In the genomic region with DNA sequence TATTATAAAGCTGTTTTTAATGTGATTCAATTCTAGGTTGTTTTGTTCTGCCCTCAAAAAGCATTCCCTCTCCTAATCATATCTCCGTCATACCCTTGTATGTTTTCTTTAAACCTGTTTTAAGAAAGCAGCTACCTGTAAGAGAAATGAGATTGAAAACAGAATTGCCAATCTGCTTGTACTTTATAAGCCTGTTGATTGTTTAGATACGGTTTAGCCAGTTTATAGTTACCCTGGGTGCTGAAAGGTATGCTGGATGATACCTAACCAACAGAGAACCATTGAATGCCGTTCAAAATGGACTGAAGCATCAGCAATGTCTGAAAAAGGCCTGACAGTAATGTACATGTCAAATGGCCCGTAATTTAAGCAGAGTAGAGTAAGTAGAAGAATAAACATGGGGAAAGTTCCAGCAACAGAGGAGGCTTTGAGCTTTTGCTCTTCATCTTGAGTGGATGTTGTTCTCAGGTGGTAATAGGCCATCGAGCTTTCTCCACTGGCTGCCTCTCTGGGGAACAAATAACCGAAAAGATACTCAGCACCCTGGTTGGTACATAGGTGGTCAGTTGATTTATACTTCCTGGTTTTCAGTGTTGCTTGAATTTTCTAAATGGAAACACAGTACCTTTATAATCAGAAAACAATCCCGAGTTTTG, we compare ENCODE assay signal across 13 cellular contexts. TPM values are rescaled to one million over a fixed set of nuclear protein-coding genes. Genes with fewer than 3 reads are reported as not detected.
A peak's percentile ranks its signal among the peaks of the same experiment; 100 is the strongest.
DNase-seq lines count a peak whose midpoint lies in the region; ATAC-seq and TF ChIP-seq lines count a peak whose summit lies in the region.
"Had no signal": no experiment of that assay in that cellular context is flagged by ENCODE, and none has a peak within 500 bp of the region (broad histone marks: within the 10 kb centered on the region; RNA-seq: fewer than 3 reads in every experiment).

No MANE protein-coding gene starts in this region.

- peak overlapping the region; percentile 49 for H3K27ac Mint-ChIP-seq in activated naive CD4-positive, alpha-beta T cell treated with anti-CD3 and anti-CD28 coated beads, Interleukin-2, amount 50 U/mL, for 24 hours
- H3K27ac Mint-ChIP-seq in immature natural killer cell = peak overlapping the region in 5 of 6 donors; percentile 4 to 89 (median 73)

- H3K4me1 ChIP-seq in upper lobe of left lung (peaks cover 75 to 96% (median 88%) of the 10 kb centered on the region in 4 donors), OCI-LY7 (ENCODE audit: insufficient read depth, low read length, poor library complexity, severe bottlenecking) (peaks cover 48% of the 10 kb centered on the region)

- no peak for TF ChIP-seq CTCF in upper lobe of left lung (IDR thresholded peaks at IDR 0.05)
- no peak for TF ChIP-seq CTCF in OCI-LY7 (conservative IDR thresholded peaks at IDR 0.05; ENCODE audit: low read length)

- POLR2A ChIA-PET in OCI-LY7 (lab: Charles Lee) = interaction anchor here (0.5 to 1.5 kb wide), 3 partner anchors 9 to 332 kb away, joined by 3 to 6 read pairs (median 5); no protein-coding TSS in a partner anchor

- H3K27ac ChIP-seq in upper lobe of left lung (peak overlapping the region; percentile 74 to 84 (median 78)), OCI-LY7 (ENCODE audit: low read depth, low read length, poor library complexity, severe bottlenecking) (no peak overlapping the region)

- H3K27me3 Mint-ChIP-seq in activated naive CD4-positive, alpha-beta T cell treated with anti-CD3 and anti-CD28 coated beads, Interleukin-2, amount 50 U/mL, for 24 hours = no peaks in the 10 kb centered on the region
- peaks cover 0 to 5% (median 0%) of the 10 kb centered on the region in 3 donors for H3K27me3 Mint-ChIP-seq in immature natural killer cell (ENCODE audit: low read depth in 3 of 3)

- H2AFZ ChIP-seq in OCI-LY7 (ENCODE audit: low read length) = no peak overlapping the region

- peak overlapping the region; percentile 45 for H3K4me3 Mint-ChIP-seq in activated naive CD4-positive, alpha-beta T cell treated with anti-CD3 and anti-CD28 coated beads, Interleukin-2, amount 50 U/mL, for 24 hours
- H3K4me3 Mint-ChIP-seq in immature natural killer cell = peak overlapping the region in 2 of 5 donors; percentile 26 to 55

- no peaks in the 10 kb centered on the region for H3K9me3 ChIP-seq in upper lobe of left lung
- no peaks in the 10 kb centered on the region for H3K9me3 ChIP-seq in OCI-LY7 (ENCODE audit: low read length)

- H3K4me1 Mint-ChIP-seq in activated naive CD4-positive, alpha-beta T cell treated with anti-CD3 and anti-CD28 coated beads, Interleukin-2, amount 50 U/mL, for 24 hours = peaks cover 94% of the 10 kb centered on the region
- peaks cover 82 to 86% of the 10 kb centered on the region in 2 donors for H3K4me1 Mint-ChIP-seq in immature natural killer cell

- no peaks in the 10 kb centered on the region for H3K9me3 Mint-ChIP-seq in activated naive CD4-positive, alpha-beta T cell treated with anti-CD3 and anti-CD28 coated beads, Interleukin-2, amount 50 U/mL, for 24 hours
- no peaks in the 10 kb centered on the region for H3K9me3 Mint-ChIP-seq in immature natural killer cell

- H3K36me3 ChIP-seq in upper lobe of left lung = no peaks in the 10 kb centered on the region
- no peaks in the 10 kb centered on the region; the same call in 1 of the 2 replicates for H3K36me3 ChIP-seq in OCI-LY7 (ENCODE audit: insufficient read depth, low read length)

- TF ChIP-seq EP300 in upper lobe of left lung (IDR thresholded peaks at IDR 0.05) = peak in 1 of 4 donors; percentile 75

- H3K27me3 ChIP-seq in upper lobe of left lung = no peaks in the 10 kb centered on the region

- no peak overlapping the region for H3K4me2 ChIP-seq in OCI-LY7 (ENCODE audit: low read length)

- H4K20me1 ChIP-seq in OCI-LY7 (ENCODE audit: insufficient read depth, low read length) = peaks cover 16% of the 10 kb centered on the region

- peaks cover 13% of the 10 kb centered on the region for H3K36me3 Mint-ChIP-seq in activated naive CD4-positive, alpha-beta T cell treated with anti-CD3 and anti-CD28 coated beads, Interleukin-2, amount 50 U/mL, for 24 hours
- no peaks in the 10 kb centered on the region for H3K36me3 Mint-ChIP-seq in immature natural killer cell

- TF ChIP-seq POLR2A in upper lobe of left lung (IDR thresholded peaks at IDR 0.05) = peak in 1 of 4 donors; percentile 11

- H3K4me3 ChIP-seq in upper lobe of left lung = no peak overlapping the region
- H3K4me3 ChIP-seq in OCI-LY7 (ENCODE audit: low read depth, low read length, poor library complexity, severe bottlenecking) = no peak overlapping the region

- no TSS peak for BruUV-seq in OCI-LY7 (replicated peaks; lab: Mats Ljungman, UMichigan)

- CTCF ChIA-PET in OCI-LY7 (lab: Charles Lee; ENCODE audit: unreplicated experiment) = no interaction called here

- H3K9me2 ChIP-seq in OCI-LY7 (ENCODE audit: insufficient read depth, low read length) = no peaks in the 10 kb centered on the region

- ATAC-seq in upper lobe of left lung (ENCODE audit: low FRiP score in 2 of 2) (no peak), HG03135 (IDR thresholded peaks at IDR 0.05; ENCODE audit: unreplicated experiment) (no peak), HG03045 (IDR thresholded peaks at IDR 0.05; ENCODE audit: unreplicated experiment) (no peak)

- WGBS in upper lobe of left lung, 2 donors = 51 to 55% methylated on average over 7 of the region's 7 CpGs

- no peak for DNase-seq in activated naive CD4-positive, alpha-beta T cell (lab: John Stamatoyannopoulos, UW)
- peak; percentile 55 for DNase-seq in NCI-H345 (lab: John Stamatoyannopoulos, UW)
- no peak for DNase-seq in immature natural killer cell
- DNase-seq in upper lobe of left lung = peak in 1 of 2 donors; percentile 46
- no peak for DNase-seq in OCI-LY7 (ENCODE audit: low spot score)
- DNase-seq: activated CD4-positive, alpha-beta T cell treated with anti-CD3 and anti-CD28 coated beads for 1 hour; activated naive CD4-positive, alpha-beta T cell treated with Interleukin-2 at 50 U/mL for 16 hours; cerebellar nuclear complex; hippocampal formation; SW 1271 had no signal

- intact Hi-C loops in OCI-LY7 (cut with micrococcal nuclease; ENCODE audit: unreplicated experiment) = no loop called here

- peaks cover 2% of the 10 kb centered on the region; the same call in 1 of the 2 replicates for H3K79me2 ChIP-seq in OCI-LY7 (ENCODE audit: insufficient read depth, low read depth, low read length)

RNA-seq across cellular contexts. Expression of a gene that starts 27.5 kb away (rescaled TPM):
- polyA plus RNA-seq in immature natural killer cell = 10 to 100 TPM; 18.4 to 38.3 (median 19.4) TPM
- total RNA-seq in upper lobe of left lung (100 to 1,000 TPM in 3 of 6 donors, 10 to 100 TPM in 3; 75.1 to 137 (median 96.1) TPM), OCI-LY7 (2022) (17.1 and 22.0 TPM in 2 replicates)
- 21.6 and 25.1 TPM in 2 replicates for total RNA-seq in OCI-LY7 (2014; rRNA removed; shearing (Covaris generic))
